In genomic region chr2:196263181-196263747, GRCh38 we compare ENCODE assay signal across 9 cellular contexts.
DNase-seq lines count a peak whose midpoint lies in the region; ATAC-seq and TF ChIP-seq lines count a peak whose summit lies in the region.
"Had no signal": no experiment of that assay in that cellular context is flagged by ENCODE, and none has a peak within 500 bp of the region (broad histone marks: within the 10 kb centered on the region; RNA-seq: fewer than 3 reads in every experiment).

No MANE protein-coding gene starts in this region.

- H3K4me3 ChIP-seq in CD8-positive, alpha-beta memory T cell (ENCODE audit: low read length): peak overlapping the region; percentile 38

- H3K4me1 ChIP-seq in CD8-positive, alpha-beta memory T cell (ENCODE audit: insufficient read depth, low read length): peaks cover 89% of the 10 kb centered on the region

- H3K27ac Mint-ChIP-seq in CD8-positive, alpha-beta memory T cell: peak overlapping the region; percentile 81 to 98 (median 96)
- H3K27ac Mint-ChIP-seq in endothelial cell (ENCODE audit: unreplicated experiment): peak overlapping the region; percentile 33

- ATAC-seq in GM19463 (IDR thresholded peaks at IDR 0.05; ENCODE audit: unreplicated experiment) (peak; percentile 93), HG03460 (IDR thresholded peaks at IDR 0.05; ENCODE audit: unreplicated experiment) (peak; percentile 96), sciatic nerve (peak; percentile 85)
- ATAC-seq: HCT116 had no signal

- H3K27ac ChIP-seq in CD8-positive, alpha-beta memory T cell (ENCODE audit: low read depth, low read length): peak overlapping the region; percentile 34

- no peaks in the 10 kb centered on the region for H3K27me3 Mint-ChIP-seq in CD8-positive, alpha-beta memory T cell
- H3K27me3 Mint-ChIP-seq in endothelial cell (ENCODE audit: unreplicated experiment): no peaks in the 10 kb centered on the region

- no peaks in the 10 kb centered on the region for H3K27me3 ChIP-seq in CD8-positive, alpha-beta memory T cell (ENCODE audit: insufficient read depth, low read length, poor library complexity, severe bottlenecking)

- intact Hi-C loops in sciatic nerve (cut with DNase I): no loop called here

- peak; percentile 8 to 81 (median 63) for DNase-seq in CD8-positive, alpha-beta memory T cell
- DNase-seq in T-helper 1 cell: peak in 4 of 5 donors; percentile 29 to 80 (median 36)
- DNase-seq in endothelial cell (ENCODE audit: low spot score): no peak
- no peak for DNase-seq in sciatic nerve (ENCODE audit: low spot score)
- no peak for DNase-seq in NCI-H446 (lab: John Stamatoyannopoulos, UW)
- no peak for DNase-seq in T1000 (lab: John Stamatoyannopoulos, UW)

- TF ChIP-seq CTCF in endothelial cell (IDR thresholded peaks at IDR 0.05; ENCODE audit: unreplicated experiment): no peak

- CTCF ChIA-PET in CD8-positive, alpha-beta memory T cell (lab: Charles Lee): interaction anchor here (0.9 kb wide), 2 partner anchors 9 to 89 kb away, joined by 3 read pairs; no protein-coding TSS in a partner anchor

- POLR2A ChIA-PET in CD8-positive, alpha-beta memory T cell (lab: Charles Lee): interaction anchor here (0.7 to 1.3 kb wide), 3 partner anchors 87 to 96 kb away, joined by 3 to 5 read pairs (median 5); partner anchors contain the start of gene STK17B

- no peaks in the 10 kb centered on the region for H3K36me3 ChIP-seq in CD8-positive, alpha-beta memory T cell (ENCODE audit: insufficient read depth, low read length)

- H3K36me3 Mint-ChIP-seq in CD8-positive, alpha-beta memory T cell: no peaks in the 10 kb centered on the region
- no peaks in the 10 kb centered on the region for H3K36me3 Mint-ChIP-seq in endothelial cell (ENCODE audit: low read depth, unreplicated experiment)

- H3K4me1 Mint-ChIP-seq in CD8-positive, alpha-beta memory T cell: peaks cover 62 to 91% (median 88%) of the 10 kb centered on the region in 3 donors
- H3K4me1 Mint-ChIP-seq in endothelial cell (ENCODE audit: unreplicated experiment): peaks cover 29% of the 10 kb centered on the region

- no peaks in the 10 kb centered on the region for H3K9me3 Mint-ChIP-seq in CD8-positive, alpha-beta memory T cell
- no peaks in the 10 kb centered on the region for H3K9me3 Mint-ChIP-seq in endothelial cell (ENCODE audit: unreplicated experiment)

- H3K9me3 ChIP-seq in CD8-positive, alpha-beta memory T cell (ENCODE audit: low read length): no peaks in the 10 kb centered on the region

- H3K4me3 Mint-ChIP-seq in CD8-positive, alpha-beta memory T cell: peak overlapping the region; percentile 14 to 84 (median 79)
- no peak overlapping the region for H3K4me3 Mint-ChIP-seq in endothelial cell (ENCODE audit: unreplicated experiment)

Comparison
In these comparisons a context has a peak if more than half of its experiments do, and no peak if none do; other contexts are left out.
1. DNase-seq: peak in CD8-positive, alpha-beta memory T cell (5 of 5) and T-helper 1 cell (4 of 5); none in endothelial cell (single experiment), sciatic nerve (single experiment), NCI-H446 (0 of 2) and T1000 (single experiment).
2. Peak in every context shown above with its lines, with median percentiles within 50 percentile points of each other: ATAC-seq.